In genomic region chr4:123411976-123412589, GRCh38 we compare ENCODE assay signal across 8 cellular contexts. TPM values are rescaled to one million over a fixed set of nuclear protein-coding genes. Genes with fewer than 3 reads are reported as not detected.
DNase-seq lines count a peak whose midpoint lies in the region; ATAC-seq, FAIRE-seq and TF ChIP-seq lines count a peak whose summit lies in the region.

No MANE protein-coding gene starts in this region.

- no peak overlapping the region for H3K27ac Mint-ChIP-seq in astrocyte (ENCODE audit: unreplicated experiment)

- FAIRE-seq in G401.6 (lab: Jason Lieb, UNC), result peak; percentile 81
- no peak for FAIRE-seq in astrocyte (lab: Jason Lieb, UNC)

- H3K27ac ChIP-seq in astrocyte (ENCODE audit: low read depth, low read length), result no peak overlapping the region
- H3K27ac ChIP-seq in esophagus muscularis mucosa (replicated peaks in 1 of 4), result peak overlapping the region in 2 of 4 donors; percentile 34 to 39

- peaks cover 25% of the 10 kb centered on the region for H3K4me1 Mint-ChIP-seq in astrocyte (ENCODE audit: low read depth, unreplicated experiment)

- no peak for TF ChIP-seq EP300 in esophagus muscularis mucosa (IDR thresholded peaks at IDR 0.05)

- peak; percentile 78 for ATAC-seq in GM19452 (IDR thresholded peaks at IDR 0.05; ENCODE audit: unreplicated experiment)
- ATAC-seq in HG03159 (IDR thresholded peaks at IDR 0.05; ENCODE audit: unreplicated experiment), result peak; percentile 84

- H3K9me3 ChIP-seq in astrocyte (ENCODE audit: insufficient read depth, low read depth, low read length) (no peaks in the 10 kb centered on the region), esophagus muscularis mucosa (no peaks in the 10 kb centered on the region)

- H3K4me3 ChIP-seq in astrocyte (ENCODE audit: insufficient read depth, low read depth, low read length), result no peak overlapping the region
- H3K4me3 ChIP-seq in esophagus muscularis mucosa, result no peak overlapping the region

- no peaks in the 10 kb centered on the region for H3K36me3 ChIP-seq in astrocyte (ENCODE audit: insufficient read depth, low read length)
- H3K36me3 ChIP-seq in esophagus muscularis mucosa, result peaks cover 0 to 9% (median 0%) of the 10 kb centered on the region in 4 donors

- no peaks in the 10 kb centered on the region for H3K9me3 Mint-ChIP-seq in astrocyte (ENCODE audit: unreplicated experiment)

- H3K79me2 ChIP-seq in astrocyte (ENCODE audit: insufficient read depth, low read length), result no peaks in the 10 kb centered on the region

- no peaks in the 10 kb centered on the region for H3K36me3 Mint-ChIP-seq in astrocyte (ENCODE audit: low read depth, unreplicated experiment)

- H3K27me3 Mint-ChIP-seq in astrocyte (ENCODE audit: low read depth, unreplicated experiment), result no peaks in the 10 kb centered on the region

- peaks cover 14% of the 10 kb centered on the region for H3K4me1 ChIP-seq in astrocyte (ENCODE audit: insufficient read depth, low read length)
- H3K4me1 ChIP-seq in esophagus muscularis mucosa, result peaks cover 0 to 5% (median 2%) of the 10 kb centered on the region in 4 donors

- no peak overlapping the region for H3K9ac ChIP-seq in astrocyte (ENCODE audit: low read length)

- intact Hi-C loops in esophagus muscularis mucosa (cut with DNase I), result no loop called here

- no peak overlapping the region for H3K4me2 ChIP-seq in astrocyte (ENCODE audit: low read length)

- H3K4me3 Mint-ChIP-seq in astrocyte (ENCODE audit: unreplicated experiment), result no peak overlapping the region

- H2AFZ ChIP-seq in astrocyte (ENCODE audit: low read depth, low read length), result no peak overlapping the region

- DNase-seq in astrocyte (ENCODE audit: low read depth), result peak; percentile 28
- no peak for DNase-seq in esophagus muscularis mucosa (ENCODE audit: extremely low spot score)
- DNase-seq in superior temporal gyrus (ENCODE audit: extremely low spot score), result no peak
- DNase-seq in amniotic stem cell (lab: John Stamatoyannopoulos, UW), result no peak
- no peak for DNase-seq in cerebellar cortex (ENCODE audit: low spot score)

- H4K20me1 ChIP-seq in astrocyte (ENCODE audit: insufficient read depth, low read length), result no peaks in the 10 kb centered on the region

- TF ChIP-seq POLR2A in esophagus muscularis mucosa (IDR thresholded peaks at IDR 0.05; ENCODE audit: low read depth), result no peak

- H3K27me3 ChIP-seq in astrocyte (ENCODE audit: insufficient read depth, low read length) (no peaks in the 10 kb centered on the region), esophagus muscularis mucosa (no peaks in the 10 kb centered on the region)

- 41% methylated on average over 5 of the region's 5 CpGs for WGBS in esophagus muscularis mucosa

- TF ChIP-seq CTCF in astrocyte (IDR thresholded peaks at IDR 0.05; ENCODE audit: insufficient read depth, low read depth, low read length) (no peak), esophagus muscularis mucosa (IDR thresholded peaks at IDR 0.05) (no peak)

RNA-seq across cellular contexts. Expression of gene SPRY1, which starts 15.5 kb away (rescaled TPM):
- total RNA-seq in astrocyte, result 44.5 and 51.6 TPM in 2 replicates
- total RNA-seq in esophagus muscularis mucosa, result 100 to 1,000 TPM; 103 to 136 (median 136) TPM
